1 cellular context compared by ENCODE assay signal in the genomic region with DNA sequence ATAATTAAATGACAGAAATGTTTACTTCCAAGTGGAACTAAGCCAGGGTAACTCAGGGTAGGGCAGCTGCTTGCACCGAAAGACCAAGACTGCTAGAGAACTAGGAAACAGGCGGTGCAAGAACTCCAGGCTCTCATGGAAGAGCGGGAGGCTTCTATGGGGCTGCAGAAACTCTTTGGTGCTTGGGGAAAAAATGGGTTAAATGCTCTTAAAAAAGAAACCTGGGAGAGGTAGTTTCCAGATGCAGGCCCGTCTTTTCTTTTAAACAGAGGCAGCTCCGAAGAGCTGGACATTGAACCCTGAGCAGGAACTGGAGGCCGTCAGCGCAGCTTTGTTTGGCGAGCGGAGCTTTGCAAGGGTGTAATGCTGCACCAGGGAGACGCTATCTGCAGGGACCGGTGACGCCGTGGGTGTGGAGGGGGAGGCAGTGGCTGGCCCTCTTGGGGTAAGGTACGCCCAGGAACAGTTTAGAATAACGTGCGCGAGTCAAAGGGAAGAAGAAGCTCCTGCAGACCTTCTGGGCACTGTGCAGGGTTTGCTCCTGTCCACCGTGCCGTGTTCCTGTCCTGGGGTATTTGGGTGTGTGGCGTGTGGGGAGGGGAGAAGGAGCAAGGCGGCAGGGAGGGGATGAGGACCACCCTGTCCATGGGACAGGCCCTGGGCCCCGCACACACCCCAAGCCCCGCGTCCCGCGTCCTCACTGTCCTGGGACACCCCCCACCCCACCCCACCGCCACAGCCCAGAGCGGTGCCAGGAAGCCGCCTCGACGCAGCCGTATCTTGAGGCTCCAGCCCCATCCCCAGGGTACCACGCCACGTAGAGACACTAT.
TF ChIP-seq lines count a peak whose summit lies in the region.

No MANE protein-coding gene starts in this region.

TF ChIP-seq in HepG2, 621 proteins besides CTCF, POLR2A, EP300 and RAD21 (continued from another document and continues in another):
- TF ChIP-seq, protein P1, sequence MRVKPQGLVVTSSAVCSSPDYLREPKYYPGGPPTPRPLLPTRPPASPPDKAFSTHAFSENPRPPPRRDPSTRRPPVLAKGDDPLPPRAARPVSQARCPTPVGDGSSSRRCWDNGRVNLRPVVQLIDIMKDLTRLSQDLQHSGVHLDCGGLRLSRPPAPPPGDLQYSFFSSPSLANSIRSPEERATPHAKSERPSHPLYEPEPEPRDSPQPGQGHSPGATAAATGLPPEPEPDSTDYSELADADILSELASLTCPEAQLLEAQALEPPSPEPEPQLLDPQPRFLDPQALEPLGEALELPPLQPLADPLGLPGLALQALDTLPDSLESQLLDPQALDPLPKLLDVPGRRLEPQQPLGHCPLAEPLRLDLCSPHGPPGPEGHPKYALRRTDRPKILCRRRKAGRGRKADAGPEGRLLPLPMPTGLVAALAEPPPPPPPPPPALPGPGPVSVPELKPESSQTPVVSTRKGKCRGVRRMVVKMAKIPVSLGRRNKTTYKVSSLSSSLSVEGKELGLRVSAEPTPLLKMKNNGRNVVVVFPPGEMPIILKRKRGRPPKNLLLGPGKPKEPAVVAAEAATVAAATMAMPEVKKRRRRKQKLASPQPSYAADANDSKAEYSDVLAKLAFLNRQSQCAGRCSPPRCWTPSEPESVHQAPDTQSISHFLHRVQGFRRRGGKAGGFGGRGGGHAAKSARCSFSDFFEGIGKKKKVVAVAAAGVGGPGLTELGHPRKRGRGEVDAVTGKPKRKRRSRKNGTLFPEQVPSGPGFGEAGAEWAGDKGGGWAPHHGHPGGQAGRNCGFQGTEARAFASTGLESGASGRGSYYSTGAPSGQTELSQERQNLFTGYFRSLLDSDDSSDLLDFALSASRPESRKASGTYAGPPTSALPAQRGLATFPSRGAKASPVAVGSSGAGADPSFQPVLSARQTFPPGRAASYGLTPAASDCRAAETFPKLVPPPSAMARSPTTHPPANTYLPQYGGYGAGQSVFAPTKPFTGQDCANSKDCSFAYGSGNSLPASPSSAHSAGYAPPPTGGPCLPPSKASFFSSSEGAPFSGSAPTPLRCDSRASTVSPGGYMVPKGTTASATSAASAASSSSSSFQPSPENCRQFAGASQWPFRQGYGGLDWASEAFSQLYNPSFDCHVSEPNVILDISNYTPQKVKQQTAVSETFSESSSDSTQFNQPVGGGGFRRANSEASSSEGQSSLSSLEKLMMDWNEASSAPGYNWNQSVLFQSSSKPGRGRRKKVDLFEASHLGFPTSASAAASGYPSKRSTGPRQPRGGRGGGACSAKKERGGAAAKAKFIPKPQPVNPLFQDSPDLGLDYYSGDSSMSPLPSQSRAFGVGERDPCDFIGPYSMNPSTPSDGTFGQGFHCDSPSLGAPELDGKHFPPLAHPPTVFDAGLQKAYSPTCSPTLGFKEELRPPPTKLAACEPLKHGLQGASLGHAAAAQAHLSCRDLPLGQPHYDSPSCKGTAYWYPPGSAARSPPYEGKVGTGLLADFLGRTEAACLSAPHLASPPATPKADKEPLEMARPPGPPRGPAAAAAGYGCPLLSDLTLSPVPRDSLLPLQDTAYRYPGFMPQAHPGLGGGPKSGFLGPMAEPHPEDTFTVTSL (CRISPR knock-in tag; IDR thresholded peaks at IDR 0.05; ENCODE audit: borderline replicate concordance) = peak; percentile 64; the same call in 1 of the 2 replicates
- TF ChIP-seq, protein P2, sequence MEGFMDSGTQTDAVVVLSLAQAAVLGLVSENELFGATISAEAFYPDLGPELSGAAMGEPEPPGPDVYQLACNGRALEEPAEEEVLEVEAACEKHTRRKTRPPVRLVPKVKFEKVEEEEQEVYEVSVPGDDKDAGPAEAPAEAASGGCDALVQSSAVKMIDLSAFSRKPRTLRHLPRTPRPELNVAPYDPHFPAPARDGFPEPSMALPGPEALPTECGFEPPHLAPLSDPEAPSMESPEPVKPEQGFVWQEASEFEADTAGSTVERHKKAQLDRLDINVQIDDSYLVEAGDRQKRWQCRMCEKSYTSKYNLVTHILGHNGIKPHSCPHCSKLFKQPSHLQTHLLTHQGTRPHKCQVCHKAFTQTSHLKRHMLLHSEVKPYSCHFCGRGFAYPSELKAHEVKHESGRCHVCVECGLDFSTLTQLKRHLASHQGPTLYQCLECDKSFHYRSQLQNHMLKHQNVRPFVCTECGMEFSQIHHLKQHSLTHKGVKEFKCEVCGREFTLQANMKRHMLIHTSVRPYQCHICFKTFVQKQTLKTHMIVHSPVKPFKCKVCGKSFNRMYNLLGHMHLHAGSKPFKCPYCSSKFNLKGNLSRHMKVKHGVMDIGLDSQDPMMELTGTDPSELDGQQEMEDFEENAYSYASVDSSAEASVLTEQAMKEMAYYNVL (CRISPR knock-in tag; IDR thresholded peaks at IDR 0.05; ENCODE audit: borderline replicate concordance) = peak; percentile 14; the same call in 1 of the 2 replicates
- TF ChIP-seq, protein P3, sequence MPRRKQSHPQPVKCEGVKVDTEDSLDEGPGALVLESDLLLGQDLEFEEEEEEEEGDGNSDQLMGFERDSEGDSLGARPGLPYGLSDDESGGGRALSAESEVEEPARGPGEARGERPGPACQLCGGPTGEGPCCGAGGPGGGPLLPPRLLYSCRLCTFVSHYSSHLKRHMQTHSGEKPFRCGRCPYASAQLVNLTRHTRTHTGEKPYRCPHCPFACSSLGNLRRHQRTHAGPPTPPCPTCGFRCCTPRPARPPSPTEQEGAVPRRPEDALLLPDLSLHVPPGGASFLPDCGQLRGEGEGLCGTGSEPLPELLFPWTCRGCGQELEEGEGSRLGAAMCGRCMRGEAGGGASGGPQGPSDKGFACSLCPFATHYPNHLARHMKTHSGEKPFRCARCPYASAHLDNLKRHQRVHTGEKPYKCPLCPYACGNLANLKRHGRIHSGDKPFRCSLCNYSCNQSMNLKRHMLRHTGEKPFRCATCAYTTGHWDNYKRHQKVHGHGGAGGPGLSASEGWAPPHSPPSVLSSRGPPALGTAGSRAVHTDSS (CRISPR knock-in tag; conservative IDR thresholded peaks at IDR 0.05) = no peak
- TF ChIP-seq TCF7L2 (IDR thresholded peaks at IDR 0.05; ENCODE audit: low read depth, low read length) = no peak
- TF ChIP-seq ZFP36 (IDR thresholded peaks at IDR 0.05; ENCODE audit: borderline replicate concordance, low read depth, low read length, partially characterized antibody) = no peak
- TF ChIP-seq ZNF746 (CRISPR knock-in tag; IDR thresholded peaks at IDR 0.05) = no peak
- TF ChIP-seq, protein P4, sequence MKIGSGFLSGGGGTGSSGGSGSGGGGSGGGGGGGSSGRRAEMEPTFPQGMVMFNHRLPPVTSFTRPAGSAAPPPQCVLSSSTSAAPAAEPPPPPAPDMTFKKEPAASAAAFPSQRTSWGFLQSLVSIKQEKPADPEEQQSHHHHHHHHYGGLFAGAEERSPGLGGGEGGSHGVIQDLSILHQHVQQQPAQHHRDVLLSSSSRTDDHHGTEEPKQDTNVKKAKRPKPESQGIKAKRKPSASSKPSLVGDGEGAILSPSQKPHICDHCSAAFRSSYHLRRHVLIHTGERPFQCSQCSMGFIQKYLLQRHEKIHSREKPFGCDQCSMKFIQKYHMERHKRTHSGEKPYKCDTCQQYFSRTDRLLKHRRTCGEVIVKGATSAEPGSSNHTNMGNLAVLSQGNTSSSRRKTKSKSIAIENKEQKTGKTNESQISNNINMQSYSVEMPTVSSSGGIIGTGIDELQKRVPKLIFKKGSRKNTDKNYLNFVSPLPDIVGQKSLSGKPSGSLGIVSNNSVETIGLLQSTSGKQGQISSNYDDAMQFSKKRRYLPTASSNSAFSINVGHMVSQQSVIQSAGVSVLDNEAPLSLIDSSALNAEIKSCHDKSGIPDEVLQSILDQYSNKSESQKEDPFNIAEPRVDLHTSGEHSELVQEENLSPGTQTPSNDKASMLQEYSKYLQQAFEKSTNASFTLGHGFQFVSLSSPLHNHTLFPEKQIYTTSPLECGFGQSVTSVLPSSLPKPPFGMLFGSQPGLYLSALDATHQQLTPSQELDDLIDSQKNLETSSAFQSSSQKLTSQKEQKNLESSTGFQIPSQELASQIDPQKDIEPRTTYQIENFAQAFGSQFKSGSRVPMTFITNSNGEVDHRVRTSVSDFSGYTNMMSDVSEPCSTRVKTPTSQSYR (CRISPR knock-in tag; IDR thresholded peaks at IDR 0.05; ENCODE audit: borderline replicate concordance) = no peak; the same call in 1 of the 2 replicates
- TF ChIP-seq ZNF616 (CRISPR knock-in tag; IDR thresholded peaks at IDR 0.05; ENCODE audit: low read depth) = no peak
- TF ChIP-seq MIER2 (CRISPR knock-in tag; IDR thresholded peaks at IDR 0.05) = no peak
- no peak for TF ChIP-seq ZBTB38 (CRISPR knock-in tag; IDR thresholded peaks at IDR 0.05)
- peak; percentile 37; the same call in 1 of the 2 replicates for TF ChIP-seq FOXK1 (CRISPR knock-in tag; IDR thresholded peaks at IDR 0.05; ENCODE audit: borderline replicate concordance, low read depth)
- TF ChIP-seq, protein P5, sequence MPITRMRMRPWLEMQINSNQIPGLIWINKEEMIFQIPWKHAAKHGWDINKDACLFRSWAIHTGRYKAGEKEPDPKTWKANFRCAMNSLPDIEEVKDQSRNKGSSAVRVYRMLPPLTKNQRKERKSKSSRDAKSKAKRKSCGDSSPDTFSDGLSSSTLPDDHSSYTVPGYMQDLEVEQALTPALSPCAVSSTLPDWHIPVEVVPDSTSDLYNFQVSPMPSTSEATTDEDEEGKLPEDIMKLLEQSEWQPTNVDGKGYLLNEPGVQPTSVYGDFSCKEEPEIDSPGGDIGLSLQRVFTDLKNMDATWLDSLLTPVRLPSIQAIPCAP (CRISPR knock-in tag; IDR thresholded peaks at IDR 0.05; ENCODE audit: low read depth) = no peak
- TF ChIP-seq, protein P6, sequence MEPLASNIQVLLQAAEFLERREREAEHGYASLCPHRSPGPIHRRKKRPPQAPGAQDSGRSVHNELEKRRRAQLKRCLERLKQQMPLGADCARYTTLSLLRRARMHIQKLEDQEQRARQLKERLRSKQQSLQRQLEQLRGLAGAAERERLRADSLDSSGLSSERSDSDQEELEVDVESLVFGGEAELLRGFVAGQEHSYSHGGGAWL (CRISPR knock-in tag; IDR thresholded peaks at IDR 0.05) = no peak; the same call in 1 of the 2 replicates
- no peak for TF ChIP-seq NFE2 (CRISPR knock-in tag; IDR thresholded peaks at IDR 0.05)
- TF ChIP-seq, protein P7, sequence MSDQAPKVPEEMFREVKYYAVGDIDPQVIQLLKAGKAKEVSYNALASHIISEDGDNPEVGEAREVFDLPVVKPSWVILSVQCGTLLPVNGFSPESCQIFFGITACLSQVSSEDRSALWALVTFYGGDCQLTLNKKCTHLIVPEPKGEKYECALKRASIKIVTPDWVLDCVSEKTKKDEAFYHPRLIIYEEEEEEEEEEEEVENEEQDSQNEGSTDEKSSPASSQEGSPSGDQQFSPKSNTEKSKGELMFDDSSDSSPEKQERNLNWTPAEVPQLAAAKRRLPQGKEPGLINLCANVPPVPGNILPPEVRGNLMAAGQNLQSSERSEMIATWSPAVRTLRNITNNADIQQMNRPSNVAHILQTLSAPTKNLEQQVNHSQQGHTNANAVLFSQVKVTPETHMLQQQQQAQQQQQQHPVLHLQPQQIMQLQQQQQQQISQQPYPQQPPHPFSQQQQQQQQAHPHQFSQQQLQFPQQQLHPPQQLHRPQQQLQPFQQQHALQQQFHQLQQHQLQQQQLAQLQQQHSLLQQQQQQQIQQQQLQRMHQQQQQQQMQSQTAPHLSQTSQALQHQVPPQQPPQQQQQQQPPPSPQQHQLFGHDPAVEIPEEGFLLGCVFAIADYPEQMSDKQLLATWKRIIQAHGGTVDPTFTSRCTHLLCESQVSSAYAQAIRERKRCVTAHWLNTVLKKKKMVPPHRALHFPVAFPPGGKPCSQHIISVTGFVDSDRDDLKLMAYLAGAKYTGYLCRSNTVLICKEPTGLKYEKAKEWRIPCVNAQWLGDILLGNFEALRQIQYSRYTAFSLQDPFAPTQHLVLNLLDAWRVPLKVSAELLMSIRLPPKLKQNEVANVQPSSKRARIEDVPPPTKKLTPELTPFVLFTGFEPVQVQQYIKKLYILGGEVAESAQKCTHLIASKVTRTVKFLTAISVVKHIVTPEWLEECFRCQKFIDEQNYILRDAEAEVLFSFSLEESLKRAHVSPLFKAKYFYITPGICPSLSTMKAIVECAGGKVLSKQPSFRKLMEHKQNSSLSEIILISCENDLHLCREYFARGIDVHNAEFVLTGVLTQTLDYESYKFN (CRISPR knock-in tag; conservative IDR thresholded peaks at IDR 0.05) = peak; percentile 83
- no peak for TF ChIP-seq ZNF841 (CRISPR knock-in tag; IDR thresholded peaks at IDR 0.05; ENCODE audit: borderline replicate concordance)
- TF ChIP-seq, protein P8, sequence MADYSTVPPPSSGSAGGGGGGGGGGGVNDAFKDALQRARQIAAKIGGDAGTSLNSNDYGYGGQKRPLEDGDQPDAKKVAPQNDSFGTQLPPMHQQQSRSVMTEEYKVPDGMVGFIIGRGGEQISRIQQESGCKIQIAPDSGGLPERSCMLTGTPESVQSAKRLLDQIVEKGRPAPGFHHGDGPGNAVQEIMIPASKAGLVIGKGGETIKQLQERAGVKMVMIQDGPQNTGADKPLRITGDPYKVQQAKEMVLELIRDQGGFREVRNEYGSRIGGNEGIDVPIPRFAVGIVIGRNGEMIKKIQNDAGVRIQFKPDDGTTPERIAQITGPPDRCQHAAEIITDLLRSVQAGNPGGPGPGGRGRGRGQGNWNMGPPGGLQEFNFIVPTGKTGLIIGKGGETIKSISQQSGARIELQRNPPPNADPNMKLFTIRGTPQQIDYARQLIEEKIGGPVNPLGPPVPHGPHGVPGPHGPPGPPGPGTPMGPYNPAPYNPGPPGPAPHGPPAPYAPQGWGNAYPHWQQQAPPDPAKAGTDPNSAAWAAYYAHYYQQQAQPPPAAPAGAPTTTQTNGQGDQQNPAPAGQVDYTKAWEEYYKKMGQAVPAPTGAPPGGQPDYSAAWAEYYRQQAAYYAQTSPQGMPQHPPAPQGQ (CRISPR knock-in tag; IDR thresholded peaks at IDR 0.05; ENCODE audit: borderline replicate concordance) = peak; percentile 39; the same call in 1 of the 2 replicates
- no peak for TF ChIP-seq ZNF547 (CRISPR knock-in tag; IDR thresholded peaks at IDR 0.05)
- 0 out of 2 replicates have a peak, but pooled peaks have one; percentile 46 for TF ChIP-seq ZNF557 (CRISPR knock-in tag; IDR thresholded peaks at IDR 0.05)
- TF ChIP-seq MED1 (CRISPR knock-in tag; IDR thresholded peaks at IDR 0.05) = peak; percentile 52; the same call in 1 of the 2 replicates
- no peak for TF ChIP-seq RORA (CRISPR knock-in tag; IDR thresholded peaks at IDR 0.05)
- TF ChIP-seq, protein P9, sequence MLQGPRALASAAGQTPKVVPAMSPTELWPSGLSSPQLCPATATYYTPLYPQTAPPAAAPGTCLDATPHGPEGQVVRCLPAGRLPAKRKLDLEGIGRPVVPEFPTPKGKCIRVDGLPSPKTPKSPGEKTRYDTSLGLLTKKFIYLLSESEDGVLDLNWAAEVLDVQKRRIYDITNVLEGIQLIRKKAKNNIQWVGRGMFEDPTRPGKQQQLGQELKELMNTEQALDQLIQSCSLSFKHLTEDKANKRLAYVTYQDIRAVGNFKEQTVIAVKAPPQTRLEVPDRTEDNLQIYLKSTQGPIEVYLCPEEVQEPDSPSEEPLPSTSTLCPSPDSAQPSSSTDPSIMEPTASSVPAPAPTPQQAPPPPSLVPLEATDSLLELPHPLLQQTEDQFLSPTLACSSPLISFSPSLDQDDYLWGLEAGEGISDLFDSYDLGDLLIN (CRISPR knock-in tag; IDR thresholded peaks at IDR 0.05; ENCODE audit: borderline replicate concordance) = no peak
- TF ChIP-seq ZSCAN9 (CRISPR knock-in tag; IDR thresholded peaks at IDR 0.05; ENCODE audit: borderline replicate concordance) = peak; percentile 14; the same call in 1 of the 2 replicates
- peak; percentile 79 for TF ChIP-seq GATAD2A (CRISPR knock-in tag; IDR thresholded peaks at IDR 0.05)
- TF ChIP-seq ZNF33A (CRISPR knock-in tag; IDR thresholded peaks at IDR 0.05; ENCODE audit: borderline replicate concordance) = no peak
- 0 out of 2 replicates have a peak, but pooled peaks have one; percentile 30 for TF ChIP-seq ZNF549 (CRISPR knock-in tag; IDR thresholded peaks at IDR 0.05)
- TF ChIP-seq ZNF180 (CRISPR knock-in tag; IDR thresholded peaks at IDR 0.05; ENCODE audit: borderline replicate concordance, low read depth) = 0 out of 2 replicates have a peak, but pooled peaks have one; percentile 57
- TF ChIP-seq ZIK1 (CRISPR knock-in tag; IDR thresholded peaks at IDR 0.05; ENCODE audit: borderline replicate concordance, low read depth) = no peak
- TF ChIP-seq TGIF2 (CRISPR knock-in tag; IDR thresholded peaks at IDR 0.05) = no peak
